Comparison of ENCODE assay signal across 1 cellular context in genomic region chr1:12047120-12047876, GRCh38.
TF ChIP-seq lines count a peak whose summit lies in the region.

No MANE protein-coding gene starts in this region.

TF ChIP-seq in HEK293, 187 proteins besides CTCF, POLR2A, EP300 and RAD21 (continued from another document):
- peak; percentile 34; the same call in 1 of the 2 replicates for TF ChIP-seq ZBTB10 (tag by site-specific recombination; IDR thresholded peaks at IDR 0.05)
- no peak for TF ChIP-seq BCL6B (tag by site-specific recombination; IDR thresholded peaks at IDR 0.05)
- no peak for TF ChIP-seq HOXD13 (CRISPR knock-in tag; IDR thresholded peaks at IDR 0.05; ENCODE audit: borderline replicate concordance)
- no peak for TF ChIP-seq ZNF138 (tag by site-specific recombination; IDR thresholded peaks at IDR 0.05; ENCODE audit: borderline replicate concordance)
- TF ChIP-seq ZNF354C (tag by site-specific recombination; IDR thresholded peaks at IDR 0.05; ENCODE audit: borderline replicate concordance, low read depth): no peak
- no peak for TF ChIP-seq HIC1 (tag by site-specific recombination; IDR thresholded peaks at IDR 0.05)
- no peak for TF ChIP-seq ZBTB26 (tag by site-specific recombination; optimal IDR thresholded peaks at IDR 0.05)
- no peak for TF ChIP-seq ZNF513 (tag by site-specific recombination; IDR thresholded peaks at IDR 0.05)
- TF ChIP-seq ZNF350 (tag by site-specific recombination; IDR thresholded peaks at IDR 0.05): no peak
- no peak for TF ChIP-seq ZNF776 (tag by site-specific recombination; IDR thresholded peaks at IDR 0.05; ENCODE audit: borderline replicate concordance)
- TF ChIP-seq ZSCAN4 (tag by site-specific recombination; IDR thresholded peaks at IDR 0.05): peak; percentile 98
- no peak for TF ChIP-seq ZSCAN23 (tag by site-specific recombination; IDR thresholded peaks at IDR 0.05)
- no peak for TF ChIP-seq ZNF223 (tag by site-specific recombination; IDR thresholded peaks at IDR 0.05)
- TF ChIP-seq ZNF362 (tag by site-specific recombination; IDR thresholded peaks at IDR 0.05): no peak
- TF ChIP-seq ZNF530 (tag by site-specific recombination; IDR thresholded peaks at IDR 0.05; ENCODE audit: low read depth): no peak
- no peak for TF ChIP-seq ZFP37 (tag by site-specific recombination; IDR thresholded peaks at IDR 0.05)
- TF ChIP-seq SALL2 (tag by site-specific recombination; IDR thresholded peaks at IDR 0.05; ENCODE audit: borderline replicate concordance): no peak
- TF ChIP-seq ZIC2 (tag by site-specific recombination; IDR thresholded peaks at IDR 0.05): no peak
- TF ChIP-seq ZNF518A (tag by site-specific recombination; conservative IDR thresholded peaks at IDR 0.05; ENCODE audit: low read depth): no peak
- no peak for TF ChIP-seq ZNF610 (tag by site-specific recombination; IDR thresholded peaks at IDR 0.05; ENCODE audit: borderline replicate concordance)
- TF ChIP-seq KLF8 (tag by site-specific recombination; IDR thresholded peaks at IDR 0.05): no peak
- 0 out of 2 replicates have a peak, but pooled peaks have one; percentile 40 for TF ChIP-seq ZNF629 (tag by site-specific recombination; IDR thresholded peaks at IDR 0.05)
- TF ChIP-seq ZFP3 (tag by site-specific recombination; IDR thresholded peaks at IDR 0.05; ENCODE audit: low read depth): no peak
- TF ChIP-seq KLF10 (tag by site-specific recombination; IDR thresholded peaks at IDR 0.05): no peak
- no peak for TF ChIP-seq ELK4 (IDR thresholded peaks at IDR 0.05; ENCODE audit: borderline replicate concordance, low read depth, low read length)
- TF ChIP-seq ZBTB48 (tag by site-specific recombination; IDR thresholded peaks at IDR 0.05): no peak
- no peak for TF ChIP-seq ZNF391 (tag by site-specific recombination; IDR thresholded peaks at IDR 0.05; ENCODE audit: borderline replicate concordance, low read depth)
- TF ChIP-seq GFI1B (tag by site-specific recombination; IDR thresholded peaks at IDR 0.05): no peak
- no peak for TF ChIP-seq SCRT2 (tag by site-specific recombination; IDR thresholded peaks at IDR 0.05)
- no peak for TF ChIP-seq HOXA7 (CRISPR knock-in tag; IDR thresholded peaks at IDR 0.05; ENCODE audit: borderline replicate concordance)
- no peak for TF ChIP-seq ZNF660 (tag by site-specific recombination; IDR thresholded peaks at IDR 0.05)
- TF ChIP-seq ZNF488 (tag by site-specific recombination; IDR thresholded peaks at IDR 0.05): no peak
- TF ChIP-seq ZNF426 (tag by site-specific recombination; IDR thresholded peaks at IDR 0.05): no peak
- no peak for TF ChIP-seq AEBP2 (tag by site-specific recombination; IDR thresholded peaks at IDR 0.05; ENCODE audit: borderline replicate concordance)
- no peak for TF ChIP-seq ZNF19 (tag by site-specific recombination; IDR thresholded peaks at IDR 0.05; ENCODE audit: low read depth)
- no peak for TF ChIP-seq GLIS1 (tag by site-specific recombination; IDR thresholded peaks at IDR 0.05)
- no peak for TF ChIP-seq ZNF214 (tag by site-specific recombination; IDR thresholded peaks at IDR 0.05; ENCODE audit: borderline replicate concordance)
